8 cellular contexts compared by ENCODE assay signal in the genomic region with DNA sequence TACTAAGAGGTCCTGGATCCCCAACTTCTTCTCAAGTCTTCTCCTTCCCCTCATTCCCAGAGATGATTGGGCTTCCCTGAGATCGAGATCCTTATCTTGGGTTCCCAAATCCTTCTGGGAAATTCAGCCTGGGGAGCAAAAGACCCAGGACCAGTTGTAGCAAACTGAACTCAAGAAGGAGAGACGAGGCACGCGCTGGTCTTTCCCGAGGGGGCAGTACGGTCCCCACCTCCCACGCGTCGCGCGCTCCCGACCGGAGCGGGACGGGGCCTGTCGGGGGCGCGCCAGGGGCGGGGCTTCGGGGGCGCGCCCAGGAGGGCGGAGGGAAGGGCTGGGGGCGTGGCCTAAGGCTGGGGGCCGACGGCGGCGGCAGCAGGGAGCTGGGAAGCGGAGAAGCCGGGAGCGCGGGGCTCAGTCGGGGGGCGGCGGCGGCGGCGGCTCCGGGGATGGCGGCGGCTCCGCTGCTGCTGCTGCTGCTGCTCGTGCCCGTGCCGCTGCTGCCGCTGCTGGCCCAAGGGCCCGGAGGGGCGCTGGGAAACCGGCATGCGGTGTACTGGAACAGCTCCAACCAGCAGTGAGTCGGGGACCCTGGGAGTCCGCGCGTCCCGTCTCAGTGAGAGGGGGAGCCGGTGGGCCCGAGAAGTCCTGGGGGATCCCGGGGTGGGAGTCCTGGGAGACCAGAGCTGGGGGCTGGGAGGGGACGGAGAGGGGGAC. TPM values are rescaled to one million over a fixed set of nuclear protein-coding genes. Genes with fewer than 3 reads are reported as not detected.
DNase-seq lines count a peak whose midpoint lies in the region; ATAC-seq and TF ChIP-seq lines count a peak whose summit lies in the region.

TSS of gene EFNA3 (plus strand) at position 342 of the 714 bp plus-strand sequence. CDS start at position 447, 105 bp downstream.

- H3K79me2 ChIP-seq in DOHH2 (ENCODE audit: control insufficient read depth, low read length) = no peaks in the 10 kb centered on the region

- H3K4me3 ChIP-seq in DOHH2 (ENCODE audit: low read length) (peak within 1 kb of the TSS; percentile 59), spleen (peak within 1 kb of the TSS; percentile 11 to 68 (median 36))

- H4K20me1 ChIP-seq in DOHH2 (ENCODE audit: control insufficient read depth, insufficient read depth, low read depth, low read length) = no peaks in the 10 kb centered on the region

- TF ChIP-seq POLR2A in spleen (IDR thresholded peaks at IDR 0.05) = no peak

- H3F3A ChIP-seq in DOHH2 (ENCODE audit: control insufficient read depth, insufficient read depth) = peaks cover 7% of the 10 kb centered on the region; the same call in 1 of the 2 replicates

- no peak for TF ChIP-seq RAD21 in Ishikawa (IDR thresholded peaks at IDR 0.05; ENCODE audit: low read depth)

- intact Hi-C loops in spleen (cut with DNase I; ENCODE audit: low total_unique reads) = no loop called here

- H3K27ac ChIP-seq in DOHH2 (ENCODE audit: low read depth, low read length) (no peak within 1 kb of the TSS), spleen (no peak within 1 kb of the TSS)

- H3K4me1 ChIP-seq in DOHH2 (ENCODE audit: control insufficient read depth, low read length) (peaks cover 85% of the 10 kb centered on the region), spleen (peaks cover 38 to 61% (median 51%) of the 10 kb centered on the region in 6 donors)

- H3K36me3 ChIP-seq in DOHH2 (ENCODE audit: control insufficient read depth, low read length) = no peaks in the 10 kb centered on the region
- no peaks in the 10 kb centered on the region for H3K36me3 ChIP-seq in spleen

- H3K9me2 ChIP-seq in DOHH2 (replicated peaks; ENCODE audit: control insufficient read depth, low read length) = no peaks in the 10 kb centered on the region

- no peaks in the 10 kb centered on the region for H3K9me3 ChIP-seq in DOHH2 (ENCODE audit: control insufficient read depth, insufficient read depth, low read length)
- no peaks in the 10 kb centered on the region for H3K9me3 ChIP-seq in spleen

- DNase-seq in T-helper 22 cell (ENCODE audit: low read depth) = peak; percentile 45
- peak; percentile 87 to 97 for DNase-seq in T47D (ENCODE audit: low read depth in 1 of 2, low spot score in 1 of 2)
- peak; percentile 40 for DNase-seq in iris pigment epithelial cell (ENCODE audit: low read depth)
- DNase-seq in spleen = peak; percentile 87

- peak; percentile 14 for TF ChIP-seq CTCF in DOHH2 (IDR thresholded peaks at IDR 0.05; ENCODE audit: low read depth, low read length, poor library complexity, severe bottlenecking)
- no peak for TF ChIP-seq CTCF in spleen (IDR thresholded peaks at IDR 0.05 in 8 of 11, conservative IDR thresholded peaks at IDR 0.05 in 3 of 11)

- no peak for TF ChIP-seq EP300 in Ishikawa (IDR thresholded peaks at IDR 0.05; ENCODE audit: borderline replicate concordance)

- peak within 1 kb of the TSS; percentile 76 for H3K4me2 ChIP-seq in DOHH2 (ENCODE audit: low read length)

- in situ Hi-C loops in T47D (cut with HindIII; ENCODE audit: low pct_unique_long_range_greater_than_20kb, low sequenced_read_pairs) = no loop called here

- ATAC-seq in GM19324 (IDR thresholded peaks at IDR 0.05; ENCODE audit: low FRiP score, unreplicated experiment) = no peak
- ATAC-seq in GM19351 (IDR thresholded peaks at IDR 0.05; ENCODE audit: unreplicated experiment) = no peak

- 2 to 4% (median 3%) methylated on average over 31 to 59 of the region's 59 CpGs for WGBS in spleen, 5 donors

- H3K27me3 ChIP-seq in DOHH2 (ENCODE audit: control insufficient read depth, low read length) (peaks cover 55% of the 10 kb centered on the region), spleen (replicated peaks in 1 of 7) (peaks cover 24 to 58% (median 50%) of the 10 kb centered on the region in 7 donors)

TF ChIP-seq in Ishikawa, 13 proteins besides CTCF, POLR2A, EP300 and RAD21:
- TF ChIP-seq EGR1 (IDR thresholded peaks at IDR 0.05) (peak; percentile 95), TEAD4 (IDR thresholded peaks at IDR 0.05) (no peak)

RNA-seq across cellular contexts. Expression of gene EFNA3, which starts in this region (rescaled TPM):
- total RNA-seq in spleen = 1 to 10 TPM in 6 of 7 donors, not detected in 1; 1.6 to 4.3 (median 2.4) TPM
- polyA plus RNA-seq in spleen = 1 to 10 TPM; 1.4 to 2.0 (median 1.7) TPM

Comparison
In these comparisons a context has a peak if more than half of its experiments do, and no peak if none do; other contexts are left out.
1. DNase-seq: peak in every context shown above with its lines; median percentile 92 in T47D; 87 in spleen; 45 in T-helper 22 cell; 40 in iris pigment epithelial cell.